In genomic region chr6:99882151-99882702, GRCh38 we compare ENCODE assay signal across 14 cellular contexts.
A peak's percentile ranks its signal among the peaks of the same experiment; 100 is the strongest.
DNase-seq lines count a peak whose midpoint lies in the region.
"Had no signal": no experiment of that assay in that cellular context is flagged by ENCODE, and none has a peak within 500 bp of the region (broad histone marks: within the 10 kb centered on the region; RNA-seq: fewer than 3 reads in every experiment).

No MANE protein-coding gene starts in this region.

- intact Hi-C loops in posterior cingulate gyrus (cut with DNase I), result no loop called here

- DNase-seq in NCI-H526 (lab: John Stamatoyannopoulos, UW) (peak; percentile 2 to 16), NCI-H526 treated with DMSO at 0.1 percent for 48 hours (lab: John Stamatoyannopoulos, UW) (no peak), NCI-H1436 treated with DMSO at 0.1 percent for 48 hours (lab: John Stamatoyannopoulos, UW) (peak; percentile 73), NCI-H748 (lab: John Stamatoyannopoulos, UW; ENCODE audit: unreplicated experiment) (peak; percentile 94), left kidney (ENCODE audit: low read depth, low spot score) (peak; percentile 47), posterior cingulate gyrus (no peak), NCI-H226 (no peak), iPS-NIHi7 (ENCODE audit: extremely low spot score) (no peak)
- DNase-seq: MG63, NCI-H1092, NCI-H187, Peyer's patch, Right ventricle myocardium superior, SK-N-SH had no signal

Comparison
In these comparisons a context has a peak if more than half of its experiments do, and no peak if none do; other contexts are left out.
1. DNase-seq: peak in NCI-H526 (2 of 2), NCI-H1436 treated with DMSO at 0.1 percent for 48 hours (single experiment), NCI-H748 (single experiment) and left kidney (single experiment); none in NCI-H526 treated with DMSO at 0.1 percent for 48 hours (single experiment), posterior cingulate gyrus (0 of 10), NCI-H226 (single experiment) and iPS-NIHi7 (single experiment).